In genomic region chr6:49462927-49463611, GRCh38 we compare ENCODE assay signal across 8 cellular contexts. TPM values are rescaled to one million over a fixed set of nuclear protein-coding genes. Genes with fewer than 3 reads are reported as not detected.
DNase-seq lines count a peak whose midpoint lies in the region; ATAC-seq, FAIRE-seq and TF ChIP-seq lines count a peak whose summit lies in the region.

TSS of gene CENPQ (plus strand) at chr6:49463370. CDS start at chr6:49470177, 6,807 bp downstream.
TSS of gene MMUT (minus strand) at chr6:49463253. CDS start at chr6:49459466, 3,787 bp downstream.

- H4K20me1 ChIP-seq in HepG2 (ENCODE audit: insufficient read depth, low read length), result no peaks in the 10 kb centered on the region

- H3K27me3 ChIP-seq in HepG2 (ENCODE audit: control insufficient read depth in 1 of 2, insufficient read depth in 2 of 2, low read length in 2 of 2), result no peaks in the 10 kb centered on the region; a peak in 1 of 5 replicates

- TF ChIP-seq EP300 in HepG2 (IDR thresholded peaks at IDR 0.05; ENCODE audit: low read depth in 2 of 2, low read length in 2 of 2), result peak; percentile 72 to 92
- TF ChIP-seq EP300 in HepG2 (CRISPR knock-in tag; IDR thresholded peaks at IDR 0.05; ENCODE audit: borderline replicate concordance), result peak; percentile 45

- in situ Hi-C loops in HepG2 (cut with HindIII; ENCODE audit: extremely low pct_ligation_motif_present, low pct_unique_long_range_greater_than_20kb), result no loop called here

- BruUV-seq in HepG2 (replicated peaks; lab: Mats Ljungman, UMichigan), result no TSS peak

- DNase-seq in NCI-H774 (lab: John Stamatoyannopoulos, UW) (peak; percentile 93), dermis blood vessel endothelial cell (peak; percentile 97), HepG2 (ENCODE audit: low spot score) (peak; percentile 98)
- DNase-seq in activated CD4-positive, alpha-beta T cell treated with anti-CD3 and anti-CD28 coated beads, Interleukin-2, amount 50 U/mL, for 4 hours, result peak; percentile 88 to 90
- DNase-seq in stimulated activated CD4-positive, alpha-beta T cell treated with anti-CD3 and anti-CD28 coated beads, Interleukin-4, amount 100 ng/mL, for 1 hour, result peak; percentile 84

- peak within 1 kb of the TSS; percentile 78 for H3K4me2 ChIP-seq in HepG2 (ENCODE audit: low read depth, low read length)

- peak; percentile 89 for FAIRE-seq in HepG2 (lab: Jason Lieb, UNC)

- H3K27ac ChIP-seq in C4-2B (peak within 1 kb of the TSS; percentile 74), HepG2 (ENCODE audit: extremely low read length, insufficient read depth, low read length) (peak within 1 kb of the TSS; percentile 85)

- peak; percentile 84 to 87 for TF ChIP-seq POLR2A in HepG2 (IDR thresholded peaks at IDR 0.05; ENCODE audit: insufficient read depth in 1 of 2, low read depth in 2 of 2, low read length in 2 of 2)

- CTCF ChIA-PET in HepG2 (lab: Yijun Ruan, JAX; ENCODE audit: low intra/inter-chr PET ratio, low total read pairs), result no interaction called here

- peak within 1 kb of the TSS; percentile 88 for H2AFZ ChIP-seq in HepG2 (ENCODE audit: low read length)

- H3K9ac ChIP-seq in HepG2 (ENCODE audit: insufficient read depth, low read depth, low read length), result peak within 1 kb of the TSS; percentile 90

- peak within 1 kb of the TSS; percentile 83 to 96 (median 91) for H3K4me3 ChIP-seq in HepG2 (replicated peaks in 1 of 3; ENCODE audit: insufficient read depth in 1 of 3, low read depth in 2 of 3, low read length in 3 of 3)

- WGBS in HepG2 (ENCODE audit: low lambda C conversion rate), result 1% methylated on average over 35 of the region's 37 CpGs

- ATAC-seq in GM19395 (IDR thresholded peaks at IDR 0.05; ENCODE audit: unreplicated experiment) (peak; percentile 97), HG03565 (IDR thresholded peaks at IDR 0.05; ENCODE audit: unreplicated experiment) (peak; percentile 94), HepG2 (peak; percentile 100)

- no peak for TF ChIP-seq CTCF in C4-2B (conservative IDR thresholded peaks at IDR 0.05)
- TF ChIP-seq CTCF in HepG2 (CRISPR knock-in tag; IDR thresholded peaks at IDR 0.05), result peak; percentile 46

- H3K36me3 ChIP-seq in HepG2 (replicated peaks in 1 of 2; ENCODE audit: control insufficient read depth in 1 of 2, insufficient read depth in 2 of 2, low read length in 2 of 2), result peaks cover 0 to 8% of the 10 kb centered on the region in 2 experiments; a peak in 1 of 5 replicates

- POLR2A ChIA-PET in HepG2 (lab: Yijun Ruan, JAX), result no interaction called here

- peaks cover 36% of the 10 kb centered on the region for H3K4me1 ChIP-seq in HepG2 (ENCODE audit: insufficient read depth, low read length)

- H3K79me2 ChIP-seq in HepG2 (ENCODE audit: insufficient read depth, low read length), result peaks cover 65% of the 10 kb centered on the region

- TF ChIP-seq RAD21 in HepG2 (CRISPR knock-in tag; IDR thresholded peaks at IDR 0.05), result no peak; the same call in 1 of the 2 replicates

- intact Hi-C loops in HepG2 (cut with micrococcal nuclease; ENCODE audit: unreplicated experiment), result loop anchor here (1.0 to 2.0 kb wide), 6 partner anchors 46 to 386 kb away; no protein-coding TSS in a partner anchor

- H3K9me3 ChIP-seq in HepG2 (ENCODE audit: low read length), result no peaks in the 10 kb centered on the region

TF ChIP-seq in HepG2, 621 proteins besides CTCF, POLR2A, EP300 and RAD21 (continues in another document):
- TF ChIP-seq ZNF460 (CRISPR knock-in tag; IDR thresholded peaks at IDR 0.05; ENCODE audit: borderline replicate concordance), result no peak
- TF ChIP-seq ZNF616 (CRISPR knock-in tag; IDR thresholded peaks at IDR 0.05; ENCODE audit: low read depth), result peak; percentile 84
- no peak for TF ChIP-seq TCF7 (IDR thresholded peaks at IDR 0.05; ENCODE audit: low read depth)
- no peak for TF ChIP-seq ZNF503 (CRISPR knock-in tag; IDR thresholded peaks at IDR 0.05)
- no peak for TF ChIP-seq REL (CRISPR knock-in tag; conservative IDR thresholded peaks at IDR 0.05)
- TF ChIP-seq ZNF558 (CRISPR knock-in tag; IDR thresholded peaks at IDR 0.05; ENCODE audit: borderline replicate concordance), result peak; percentile 63; the same call in 1 of the 2 replicates
- no peak for TF ChIP-seq TSC22D2 (CRISPR knock-in tag; IDR thresholded peaks at IDR 0.05; ENCODE audit: borderline replicate concordance)
- TF ChIP-seq CREB1 (IDR thresholded peaks at IDR 0.05), result peak; percentile 99
- TF ChIP-seq CREB1 (CRISPR knock-in tag; IDR thresholded peaks at IDR 0.05), result peak; percentile 100
- no peak for TF ChIP-seq NBN (conservative IDR thresholded peaks at IDR 0.05)
- TF ChIP-seq ZNF329 (CRISPR knock-in tag; IDR thresholded peaks at IDR 0.05; ENCODE audit: low read depth), result 0 out of 2 replicates have a peak, but pooled peaks have one; percentile 16
- no peak for TF ChIP-seq RELA (CRISPR knock-in tag; IDR thresholded peaks at IDR 0.05)
- TF ChIP-seq ZNF761 (CRISPR knock-in tag; conservative IDR thresholded peaks at IDR 0.05), result peak; percentile 74; the same call in 1 of the 2 replicates

RNA-seq across cellular contexts. Expression of gene CENPQ, which starts in this region (rescaled TPM):
- total RNA-seq in dermis blood vessel endothelial cell (5.1 and 8.7 TPM in 2 replicates), HepG2 (2016; rRNA removed; fragmentation: Illumina TruSeq; extraction: Trizol) (20.1 and 29.4 TPM in 2 replicates)
- total RNA-seq in HepG2 (2016; cell fraction: cytosol; rRNA removed; fragmentation: Illumina TruSeq; extraction: Trizol; ENCODE audit: low read depth), result 7.2 and 8.1 TPM in 2 replicates
- 21.6 and 28.9 TPM in 2 replicates for total RNA-seq in HepG2 (2016; cell fraction: insoluble cytoplasmic fraction; rRNA removed; fragmentation: Illumina TruSeq; extraction: Trizol)
- total RNA-seq in HepG2 (2016; cell fraction: membrane; rRNA removed; fragmentation: Illumina TruSeq; extraction: Trizol), result 13.4 and 15.9 TPM in 2 replicates
- total RNA-seq in HepG2 (2016; cell fraction: nucleus; rRNA removed; fragmentation: Illumina TruSeq; extraction: Trizol), result 14.3 and 14.9 TPM in 2 replicates
- 5.5 and 9.1 TPM in 2 replicates for polyA plus RNA-seq in HepG2 (2011; rRNA removed)
- 2.6 and 4.3 TPM in 2 replicates for polyA plus RNA-seq in HepG2 (2011; cell fraction: cytosol; rRNA removed)
- 1.6 TPM in 2 replicates for polyA plus RNA-seq in HepG2 (2011; cell fraction: nucleus; rRNA removed)
- polyA plus RNA-seq in HepG2 (2012), result 6.6 and 10.3 TPM in 2 replicates
- polyA plus RNA-seq in HepG2 (2016; cell fraction: cytosol; fragmentation: Illumina TruSeq; extraction: Trizol; ENCODE audit: low read depth), result 2.2 and 2.6 TPM in 2 replicates
- 27.0 and 27.3 TPM in 2 replicates for polyA plus RNA-seq in HepG2 (2016; cell fraction: insoluble cytoplasmic fraction; fragmentation: Illumina TruSeq; extraction: Trizol; ENCODE audit: low read depth)
- 4.6 and 4.7 TPM in 2 replicates for polyA plus RNA-seq in HepG2 (2016; cell fraction: membrane; fragmentation: Illumina TruSeq; extraction: Trizol; ENCODE audit: low read depth)
- 16.3 and 19.0 TPM in 2 replicates for polyA plus RNA-seq in HepG2 (2016; cell fraction: nucleus; fragmentation: Illumina TruSeq; extraction: Trizol; ENCODE audit: insufficient read depth, low read depth)
- polyA minus RNA-seq in HepG2 (2011; rRNA and poly(A)+ RNA removed; ENCODE audit: low replicate concordance), result 1.6 and 1.7 TPM in 2 replicates
- polyA minus RNA-seq in HepG2 (2011; cell fraction: cytosol; rRNA and poly(A)+ RNA removed), result 2.9 and 3.0 TPM in 2 replicates
- polyA minus RNA-seq in HepG2 (2011; cell fraction: nucleus; rRNA and poly(A)+ RNA removed), result 4.1 and 6.4 TPM in 2 replicates

RNA-seq across cellular contexts. Expression of gene MMUT, which starts in this region (rescaled TPM):
- total RNA-seq in dermis blood vessel endothelial cell, result 11.1 and 23.3 TPM in 2 replicates
- 15.8 and 20.5 TPM in 2 replicates for total RNA-seq in HepG2 (2016; rRNA removed; fragmentation: Illumina TruSeq; extraction: Trizol)
- total RNA-seq in HepG2 (2016; cell fraction: cytosol; rRNA removed; fragmentation: Illumina TruSeq; extraction: Trizol; ENCODE audit: low read depth), result 1.8 and 1.9 TPM in 2 replicates
- total RNA-seq in HepG2 (2016; cell fraction: insoluble cytoplasmic fraction; rRNA removed; fragmentation: Illumina TruSeq; extraction: Trizol), result 15.7 and 20.8 TPM in 2 replicates
- 4.1 and 5.0 TPM in 2 replicates for total RNA-seq in HepG2 (2016; cell fraction: membrane; rRNA removed; fragmentation: Illumina TruSeq; extraction: Trizol)
- 18.3 and 24.5 TPM in 2 replicates for total RNA-seq in HepG2 (2016; cell fraction: nucleus; rRNA removed; fragmentation: Illumina TruSeq; extraction: Trizol)
- 14.6 and 16.1 TPM in 2 replicates for polyA plus RNA-seq in HepG2 (2011; rRNA removed)
- 7.5 and 11.5 TPM in 2 replicates for polyA plus RNA-seq in HepG2 (2011; cell fraction: cytosol; rRNA removed)
- 8.1 and 9.6 TPM in 2 replicates for polyA plus RNA-seq in HepG2 (2011; cell fraction: nucleus; rRNA removed)
- polyA plus RNA-seq in HepG2 (2012), result 19.6 and 28.3 TPM in 2 replicates
- 1.3 and 1.4 TPM in 2 replicates for polyA plus RNA-seq in HepG2 (2016; cell fraction: cytosol; fragmentation: Illumina TruSeq; extraction: Trizol; ENCODE audit: low read depth)
- polyA plus RNA-seq in HepG2 (2016; cell fraction: insoluble cytoplasmic fraction; fragmentation: Illumina TruSeq; extraction: Trizol; ENCODE audit: low read depth), result 15.0 and 15.9 TPM in 2 replicates
- 2.2 and 2.7 TPM in 2 replicates for polyA plus RNA-seq in HepG2 (2016; cell fraction: membrane; fragmentation: Illumina TruSeq; extraction: Trizol; ENCODE audit: low read depth)
- 22.7 and 24.8 TPM in 2 replicates for polyA plus RNA-seq in HepG2 (2016; cell fraction: nucleus; fragmentation: Illumina TruSeq; extraction: Trizol; ENCODE audit: insufficient read depth, low read depth)
- polyA minus RNA-seq in HepG2 (2011; rRNA and poly(A)+ RNA removed; ENCODE audit: low replicate concordance), result 7.0 and 10.2 TPM in 2 replicates
- 11.9 and 13.3 TPM in 2 replicates for polyA minus RNA-seq in HepG2 (2011; cell fraction: cytosol; rRNA and poly(A)+ RNA removed)
- 16.4 and 20.9 TPM in 2 replicates for polyA minus RNA-seq in HepG2 (2011; cell fraction: nucleus; rRNA and poly(A)+ RNA removed)

Comparison
In these comparisons a context has a peak if more than half of its experiments do, and no peak if none do; other contexts are left out.
1. Peak in every context shown above with its lines: DNase-seq, ATAC-seq, H3K4me3 ChIP-seq and H3K27ac ChIP-seq.